In genomic region chr21:29299906-29300546, GRCh38 we compare ENCODE assay signal across 8 cellular contexts. TPM values are rescaled to one million over a fixed set of nuclear protein-coding genes. Genes with fewer than 3 reads are reported as not detected.
A peak's percentile ranks its signal among the peaks of the same experiment; 100 is the strongest.
DNase-seq lines count a peak whose midpoint lies in the region; ATAC-seq and TF ChIP-seq lines count a peak whose summit lies in the region.

No MANE protein-coding gene starts in this region.

- peak; percentile 44 for ATAC-seq in GM21515 (IDR thresholded peaks at IDR 0.05; ENCODE audit: unreplicated experiment)
- peak in 1 of 2 donors; percentile 47 for ATAC-seq in natural killer cell treated with Interleukin-12 subunit alpha and Interleukin-12 subunit beta and Interleukin-15 and Interleukin-18, amount 100 ng/mL, for 72 hours

- H3K36me3 Mint-ChIP-seq in natural killer cell treated with Interleukin-12 subunit alpha and Interleukin-12 subunit beta and Interleukin-15 and Interleukin-18, amount 100 ng/mL, for 72 hours: no peaks in the 10 kb centered on the region

- intact Hi-C loops in thyroid gland (cut with DNase I): loop anchor here (10.0 kb wide), 1 partner anchor 45 kb away; no protein-coding TSS in a partner anchor

- no peaks in the 10 kb centered on the region for H3K9me3 ChIP-seq in OCI-LY1 (ENCODE audit: low read length)
- no peaks in the 10 kb centered on the region for H3K9me3 ChIP-seq in thyroid gland

- H3K4me1 Mint-ChIP-seq in natural killer cell treated with Interleukin-12 subunit alpha and Interleukin-12 subunit beta and Interleukin-15 and Interleukin-18, amount 100 ng/mL, for 72 hours (ENCODE audit: low read depth in 2 of 2): peaks cover 32 to 34% of the 10 kb centered on the region in 2 donors

- peak overlapping the region; percentile 85 for H3K9ac ChIP-seq in OCI-LY1 (ENCODE audit: low read length)

- peak overlapping the region; percentile 91 for H3K4me3 Mint-ChIP-seq in natural killer cell treated with Interleukin-12 subunit alpha and Interleukin-12 subunit beta and Interleukin-15 and Interleukin-18, amount 100 ng/mL, for 72 hours

- H3K4me1 ChIP-seq in OCI-LY1 (ENCODE audit: insufficient read depth, low read length, severe bottlenecking): peaks cover 61% of the 10 kb centered on the region
- peaks cover 40 to 52% of the 10 kb centered on the region in 2 donors for H3K4me1 ChIP-seq in thyroid gland

- H3K27ac ChIP-seq in OCI-LY1 (ENCODE audit: low read depth, low read length, poor library complexity, severe bottlenecking) (peak overlapping the region; percentile 70), thyroid gland (peak overlapping the region in 1 of 3 donors; percentile 93)

- peak; percentile 93 for DNase-seq in DMS53 (lab: John Stamatoyannopoulos, UW)
- peak; percentile 91 for DNase-seq in HT1080 (ENCODE audit: low read depth)
- DNase-seq in activated T-cell treated with anti-CD3 and anti-CD28 coated beads, Interleukin-2, amount 50 U/mL, for 1 hour: peak; percentile 43
- DNase-seq in fibroblast of peridontal ligament (ENCODE audit: extremely low read depth): peak; percentile 97
- DNase-seq in natural killer cell treated with Interleukin-12 subunit alpha and Interleukin-12 subunit beta and Interleukin-15 and Interleukin-18, amount 100 ng/mL, for 72 hours (ENCODE audit: low spot score): peak; percentile 63
- peak; percentile 27 to 32 for DNase-seq in thyroid gland

- H3K27ac Mint-ChIP-seq in natural killer cell treated with Interleukin-12 subunit alpha and Interleukin-12 subunit beta and Interleukin-15 and Interleukin-18, amount 100 ng/mL, for 72 hours: peak overlapping the region; percentile 85 to 87

- peaks cover 51% of the 10 kb centered on the region for H3K79me2 ChIP-seq in OCI-LY1 (ENCODE audit: insufficient read depth, low read length)

- H3F3A ChIP-seq in OCI-LY1 (ENCODE audit: insufficient read depth, low read length): no peaks in the 10 kb centered on the region

- WGBS in thyroid gland, 2 donors: 37 to 44% methylated on average over 10 of the region's 10 CpGs

- H3K9me3 Mint-ChIP-seq in natural killer cell treated with Interleukin-12 subunit alpha and Interleukin-12 subunit beta and Interleukin-15 and Interleukin-18, amount 100 ng/mL, for 72 hours: no peaks in the 10 kb centered on the region

- H3K27me3 ChIP-seq in OCI-LY1 (ENCODE audit: insufficient read depth, low read length) (no peaks in the 10 kb centered on the region), thyroid gland (no peaks in the 10 kb centered on the region)

- H2AFZ ChIP-seq in OCI-LY1 (ENCODE audit: low read length): no peak overlapping the region

- no peaks in the 10 kb centered on the region for H3K36me3 ChIP-seq in OCI-LY1 (ENCODE audit: insufficient read depth, low read length)
- no peaks in the 10 kb centered on the region for H3K36me3 ChIP-seq in thyroid gland

- H3K27me3 Mint-ChIP-seq in natural killer cell treated with Interleukin-12 subunit alpha and Interleukin-12 subunit beta and Interleukin-15 and Interleukin-18, amount 100 ng/mL, for 72 hours: no peaks in the 10 kb centered on the region

- no peak for TF ChIP-seq CTCF in OCI-LY1 (IDR thresholded peaks at IDR 0.05; ENCODE audit: low read length)
- no peak for TF ChIP-seq CTCF in thyroid gland (IDR thresholded peaks at IDR 0.05)

- H4K20me1 ChIP-seq in OCI-LY1 (ENCODE audit: insufficient read depth, low read length): no peaks in the 10 kb centered on the region; the same call in 1 of the 2 replicates

- TF ChIP-seq POLR2A in thyroid gland (IDR thresholded peaks at IDR 0.05): no peak

- H3K4me3 ChIP-seq in OCI-LY1 (ENCODE audit: low read depth, low read length, poor library complexity, severe bottlenecking): peak overlapping the region; percentile 84
- peak overlapping the region; percentile 16 to 86 (median 48) for H3K4me3 ChIP-seq in thyroid gland (replicated peaks in 1 of 3)

- H3K4me2 ChIP-seq in OCI-LY1 (ENCODE audit: low read length): peak overlapping the region; percentile 93

- H3K9me2 ChIP-seq in OCI-LY1 (ENCODE audit: low read depth, low read length): no peaks in the 10 kb centered on the region

RNA-seq across cellular contexts. Expression of gene BACH1, which starts 1.3 kb away (rescaled TPM):
- 25.2 and 31.7 TPM in 2 replicates for total RNA-seq in HT1080 (2014; rRNA removed; shearing (Covaris generic))
- 20.4 and 26.8 TPM in 2 replicates for polyA plus RNA-seq in HT1080 (2015; cell fraction: cytosol; rRNA removed)
- polyA plus RNA-seq in HT1080 (2015; cell fraction: nucleus; rRNA removed): 32.1 and 33.5 TPM in 2 replicates
- total RNA-seq in natural killer cell treated with Interleukin-12 subunit alpha and Interleukin-12 subunit beta and Interleukin-15 and Interleukin-18, amount 100 ng/mL, for 72 hours: 10 to 100 TPM; 29.5 to 38.7 TPM
- 10 to 100 TPM; 36.3 to 89.9 (median 64.9) TPM for total RNA-seq in thyroid gland

Comparison
In these comparisons a context has a peak if more than half of its experiments do, and no peak if none do; other contexts are left out.
1. DNase-seq: peak in every context shown above with its lines; median percentile 97 in fibroblast of peridontal ligament; 93 in DMS53; 91 in HT1080; 63 in natural killer cell treated with Interleukin-12 subunit alpha and Interleukin-12 subunit beta and Interleukin-15 and Interleukin-18, amount 100 ng/mL, for 72 hours; 43 in activated T-cell treated with anti-CD3 and anti-CD28 coated beads, Interleukin-2, amount 50 U/mL, for 1 hour; 30 in thyroid gland.